In genomic region chr3:132417695-132418520, GRCh38 we compare ENCODE assay signal across 1 cellular context.
TF ChIP-seq lines count a peak whose summit lies in the region.

No MANE protein-coding gene starts in this region.

TF ChIP-seq in HepG2, 621 proteins besides CTCF, POLR2A, EP300 and RAD21 (continued from another document):
- no peak for TF ChIP-seq ZNF225 (CRISPR knock-in tag; IDR thresholded peaks at IDR 0.05)
- TF ChIP-seq ZNF501 (CRISPR knock-in tag; IDR thresholded peaks at IDR 0.05): no peak
- peak; percentile 56 for TF ChIP-seq RBFOX2 (IDR thresholded peaks at IDR 0.05; ENCODE audit: low read depth, low read length)
- TF ChIP-seq MAZ (IDR thresholded peaks at IDR 0.05; ENCODE audit: borderline replicate concordance, low read depth, low read length): no peak
- TF ChIP-seq MAZ (CRISPR knock-in tag; IDR thresholded peaks at IDR 0.05; ENCODE audit: low read depth): no peak
- TF ChIP-seq NFYB (CRISPR knock-in tag; IDR thresholded peaks at IDR 0.05): no peak
- TF ChIP-seq ZBTB8A (CRISPR knock-in tag; IDR thresholded peaks at IDR 0.05; ENCODE audit: borderline replicate concordance, low read depth): no peak
- TF ChIP-seq ZSCAN31 (CRISPR knock-in tag; IDR thresholded peaks at IDR 0.05; ENCODE audit: low read depth): no peak
